ENCODE assay signal across 15 cellular contexts in genomic region chr6:20483902-20484497, GRCh38. TPM values are rescaled to one million over a fixed set of nuclear protein-coding genes. Genes with fewer than 3 reads are reported as not detected.
DNase-seq lines count a peak whose midpoint lies in the region; ATAC-seq and TF ChIP-seq lines count a peak whose summit lies in the region.
"Had no signal": no experiment of that assay in that cellular context is flagged by ENCODE, and none has a peak within 500 bp of the region (broad histone marks: within the 10 kb centered on the region; RNA-seq: fewer than 3 reads in every experiment).

No MANE protein-coding gene starts in this region.

- no peak for DNase-seq in activated CD8-positive, alpha-beta memory T cell treated with anti-CD3 and anti-CD28 coated beads, Interleukin-2, amount 10 ng/mL, durations not matched to agents 7 days and 5 days
- DNase-seq in activated CD8-positive, alpha-beta memory T cell treated with anti-CD3 and anti-CD28 coated beads, Interleukin-2, amount 50 U/mL, for 48 hours, result no peak
- DNase-seq in NCI-H748 (lab: John Stamatoyannopoulos, UW; ENCODE audit: unreplicated experiment), result peak; percentile 99
- DNase-seq in esophagus squamous epithelium (lab: John Stamatoyannopoulos, UW), result no peak
- DNase-seq in superior temporal gyrus (ENCODE audit: extremely low spot score), result peak; percentile 37
- DNase-seq in activated CD4-positive, alpha-beta T cell treated with anti-CD3 and anti-CD28 coated beads, Interleukin-2, amount 50 U/mL, for 1 hour, result no peak
- DNase-seq: ACHN, activated B cell treated with CpG ODN at 0.5 μM for 24 hours, DMS79, naive B cell, NCI-H345 had no signal

- H3K27me3 Mint-ChIP-seq in activated CD8-positive, alpha-beta memory T cell treated with anti-CD3 and anti-CD28 coated beads, Interleukin-2, amount 10 ng/mL, durations not matched to agents 7 days and 5 days, result no peaks in the 10 kb centered on the region
- H3K27me3 Mint-ChIP-seq: activated B cell treated with CpG ODN at 0.5 μM for 24 hours, naive B cell had no signal

- WGBS in esophagus squamous epithelium, 2 donors, result 72 to 86% methylated on average over 5 of the region's 5 CpGs

- no peaks in the 10 kb centered on the region for H3K4me1 ChIP-seq in esophagus squamous epithelium
- H3K4me1 ChIP-seq: breast epithelium had no signal

- peaks cover 71% of the 10 kb centered on the region for H3K36me3 Mint-ChIP-seq in activated CD8-positive, alpha-beta memory T cell treated with anti-CD3 and anti-CD28 coated beads, Interleukin-2, amount 10 ng/mL, durations not matched to agents 7 days and 5 days

- H3K4me3 Mint-ChIP-seq in activated CD8-positive, alpha-beta memory T cell treated with anti-CD3 and anti-CD28 coated beads, Interleukin-2, amount 10 ng/mL, durations not matched to agents 7 days and 5 days, result no peak overlapping the region
- H3K4me3 Mint-ChIP-seq: activated B cell treated with CpG ODN at 0.5 μM for 24 hours, naive B cell had no signal

- no peaks in the 10 kb centered on the region for H3K27me3 ChIP-seq in esophagus squamous epithelium
- H3K27me3 ChIP-seq: breast epithelium had no signal

- CTCF ChIA-PET in activated CD8-positive, alpha-beta memory T cell treated with anti-CD3 and anti-CD28 coated beads, Interleukin-2, amount 10 ng/mL, durations not matched to agents 7 days and 5 days (lab: Charles Lee), result interaction anchor here (1.5 kb wide), 1 partner anchor 13 kb away, joined by 3 read pairs; no protein-coding TSS in a partner anchor

- H3K27ac Mint-ChIP-seq in activated CD8-positive, alpha-beta memory T cell treated with anti-CD3 and anti-CD28 coated beads, Interleukin-2, amount 10 ng/mL, durations not matched to agents 7 days and 5 days, result peak overlapping the region; percentile 45
- H3K27ac Mint-ChIP-seq: activated B cell treated with CpG ODN at 0.5 μM for 24 hours had no signal

- no peak for ATAC-seq in activated CD8-positive, alpha-beta memory T cell treated with anti-CD3 and anti-CD28 coated beads, Interleukin-2, amount 10 ng/mL, durations not matched to agents 7 days and 5 days
- ATAC-seq in GM21360 (IDR thresholded peaks at IDR 0.05; ENCODE audit: unreplicated experiment), result no peak
- ATAC-seq in HG03521 (IDR thresholded peaks at IDR 0.05; ENCODE audit: unreplicated experiment), result no peak
- ATAC-seq: GM12878 had no signal

- H3K36me3 ChIP-seq in esophagus squamous epithelium, result peaks cover 0 to 80% (median 0%) of the 10 kb centered on the region in 3 donors
- H3K36me3 ChIP-seq: breast epithelium had no signal

- H3K9me3 ChIP-seq in esophagus squamous epithelium, result no peaks in the 10 kb centered on the region
- H3K9me3 ChIP-seq: breast epithelium had no signal

- peaks cover 3% of the 10 kb centered on the region for H3K4me1 Mint-ChIP-seq in activated CD8-positive, alpha-beta memory T cell treated with anti-CD3 and anti-CD28 coated beads, Interleukin-2, amount 10 ng/mL, durations not matched to agents 7 days and 5 days
- H3K4me1 Mint-ChIP-seq: activated B cell treated with CpG ODN at 0.5 μM for 24 hours, naive B cell had no signal

- peak overlapping the region in 3 of 4 donors; percentile 16 to 71 (median 71) for H3K27ac ChIP-seq in esophagus squamous epithelium

- no peaks in the 10 kb centered on the region for H3K9me3 Mint-ChIP-seq in activated CD8-positive, alpha-beta memory T cell treated with anti-CD3 and anti-CD28 coated beads, Interleukin-2, amount 10 ng/mL, durations not matched to agents 7 days and 5 days (ENCODE audit: low read depth)
- H3K9me3 Mint-ChIP-seq: activated B cell treated with CpG ODN at 0.5 μM for 24 hours, naive B cell had no signal

- no peak for TF ChIP-seq CTCF in esophagus squamous epithelium (IDR thresholded peaks at IDR 0.05)

- H3K4me3 ChIP-seq in esophagus squamous epithelium, result no peak overlapping the region
- H3K4me3 ChIP-seq: breast epithelium, GM12878 had no signal

- intact Hi-C loops in esophagus squamous epithelium (cut with DNase I), result no loop called here

- no peak for TF ChIP-seq POLR2A in esophagus squamous epithelium (IDR thresholded peaks at IDR 0.05)

RNA-seq across cellular contexts. Expression of gene CDKAL1, which starts 50.3 kb away (rescaled TPM):
- total RNA-seq in activated CD8-positive, alpha-beta memory T cell treated with anti-CD3 and anti-CD28 coated beads, Interleukin-2, amount 10 ng/mL, durations not matched to agents 7 days and 5 days, result 10 to 100 TPM; 27.9 to 30.0 TPM
- 10 to 100 TPM in 3 of 4 donors, 1 to 10 TPM in 1; 6.5 to 13.0 (median 10.7) TPM for total RNA-seq in esophagus squamous epithelium

Comparison
In these comparisons a context has a peak if more than half of its experiments do, and no peak if none do; other contexts are left out.
1. DNase-seq: peak in NCI-H748 (single experiment) and superior temporal gyrus (single experiment); none in activated CD8-positive, alpha-beta memory T cell treated with anti-CD3 and anti-CD28 coated beads, Interleukin-2, amount 10 ng/mL, durations not matched to agents 7 days and 5 days (single experiment), activated CD8-positive, alpha-beta memory T cell treated with anti-CD3 and anti-CD28 coated beads, Interleukin-2, amount 50 U/mL, for 48 hours (single experiment), esophagus squamous epithelium (single experiment) and activated CD4-positive, alpha-beta T cell treated with anti-CD3 and anti-CD28 coated beads, Interleukin-2, amount 50 U/mL, for 1 hour (single experiment).